Comparison of ENCODE assay signal across 8 cellular contexts in the genomic region with DNA sequence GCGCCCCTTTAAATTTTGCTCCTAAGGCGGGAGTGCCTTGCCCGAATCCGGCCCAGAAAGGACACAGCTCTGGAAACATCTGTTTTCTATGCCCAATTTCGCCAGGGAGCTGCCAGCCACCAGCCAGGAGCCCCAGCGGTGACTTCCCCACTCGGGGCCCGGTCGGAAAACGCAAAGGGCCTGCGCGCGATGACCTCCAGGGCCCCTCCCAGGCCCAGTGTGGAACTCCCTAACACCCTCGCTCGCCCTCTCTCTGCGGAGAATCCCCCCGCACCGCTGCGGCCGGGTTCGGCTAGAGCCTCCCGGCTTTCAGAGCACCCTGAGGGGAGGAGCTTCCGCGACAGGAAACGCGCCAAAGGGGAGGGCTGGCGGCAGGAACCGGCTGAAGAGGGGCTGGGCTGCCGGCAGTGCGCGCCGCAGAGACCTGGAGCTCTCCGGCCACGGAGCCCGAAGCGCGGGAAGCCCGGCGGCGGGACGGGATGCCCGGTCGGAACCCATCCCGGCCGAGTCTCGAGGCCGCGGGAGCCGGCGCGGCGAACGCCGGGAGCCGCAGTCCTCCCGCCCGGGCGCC. TPM values are rescaled to one million over a fixed set of nuclear protein-coding genes. Genes with fewer than 3 reads are reported as not detected.
A peak's percentile ranks its signal among the peaks of the same experiment; 100 is the strongest.
DNase-seq lines count a peak whose midpoint lies in the region; ATAC-seq, FAIRE-seq and TF ChIP-seq lines count a peak whose summit lies in the region.

No MANE protein-coding gene starts in this region.

- H3K4me3 ChIP-seq in right atrium auricular region (peak overlapping the region; percentile 59 to 89), psoas muscle (peak overlapping the region; percentile 93)

- TF ChIP-seq CTCF in right atrium auricular region (IDR thresholded peaks at IDR 0.05) (peak in 1 of 2 donors; percentile 47), psoas muscle (IDR thresholded peaks at IDR 0.05) (no peak)

- ATAC-seq in HG02763 (IDR thresholded peaks at IDR 0.05; ENCODE audit: unreplicated experiment) (peak; percentile 80), psoas muscle (peak; percentile 67 to 77 (median 73))

- intact Hi-C loops in psoas muscle (cut with DNase I): no loop called here

- DNase-seq in GM12891 (ENCODE audit: insufficient read length, low spot score) (peak; percentile 91), NCI-H1417 (lab: John Stamatoyannopoulos, UW) (peak; percentile 83 to 92 (median 89)), SW480 (ENCODE audit: low spot score) (peak; percentile 86), amniotic epithelial cell (ENCODE audit: low read depth) (peak; percentile 80), right atrium auricular region (ENCODE audit: low spot score) (peak; percentile 69), psoas muscle (peak; percentile 80 to 88), urothelium cell line (ENCODE audit: low spot score) (peak; percentile 92)

- H3K9me3 ChIP-seq in right atrium auricular region (no peaks in the 10 kb centered on the region), psoas muscle (no peaks in the 10 kb centered on the region)

- peak; percentile 70 for TF ChIP-seq POLR2A in GM12891 (IDR thresholded peaks at IDR 0.05; ENCODE audit: low read depth, low read length)

- WGBS in psoas muscle, 3 donors: 0% methylated on average over 41 to 58 of the region's 58 CpGs

- H3K4me1 ChIP-seq in right atrium auricular region (peaks cover 0 to 9% of the 10 kb centered on the region in 2 donors), psoas muscle (peaks cover 8% of the 10 kb centered on the region)

- FAIRE-seq in GM12891 (lab: Jason Lieb, UNC) (no peak), urothelium cell line (lab: Jason Lieb, UNC) (no peak)

- no peaks in the 10 kb centered on the region for H3K36me3 ChIP-seq in right atrium auricular region
- no peaks in the 10 kb centered on the region for H3K36me3 ChIP-seq in psoas muscle (ENCODE audit: insufficient read depth in 1 of 2, low read depth in 1 of 2)

- H3K27me3 ChIP-seq in right atrium auricular region: no peaks in the 10 kb centered on the region
- H3K27me3 ChIP-seq in psoas muscle (ENCODE audit: insufficient read depth in 3 of 3, low read length in 2 of 3): peaks cover 0 to 16% (median 0%) of the 10 kb centered on the region in 3 donors

- peak overlapping the region; percentile 73 to 79 for H3K27ac ChIP-seq in right atrium auricular region
- peak overlapping the region; percentile 15 for H3K27ac ChIP-seq in psoas muscle

TF ChIP-seq in GM12891, 5 proteins besides CTCF, POLR2A, EP300 and RAD21:
- TF ChIP-seq POU2F2 (IDR thresholded peaks at IDR 0.05; ENCODE audit: low read depth, low read length) (0 out of 2 replicates have a peak, but pooled peaks have one; percentile 15), POLR2AphosphoS5 (IDR thresholded peaks at IDR 0.05; ENCODE audit: low read depth, low read length) (peak; percentile 18; the same call in 1 of the 2 replicates), PAX5 (IDR thresholded peaks at IDR 0.05; ENCODE audit: insufficient read depth, low read length, severe bottlenecking) (no peak), TAF1 (IDR thresholded peaks at IDR 0.05; ENCODE audit: low read depth, low read length) (no peak), SPI1 (IDR thresholded peaks at IDR 0.05; ENCODE audit: low read depth, low read length) (no peak)

RNA-seq across cellular contexts. Expression of gene CLSPN, which starts 0.5 kb away (rescaled TPM):
- 8.2 TPM for polyA plus RNA-seq in GM12891 (2012; ENCODE audit: low read depth, missing spikeins)
- total RNA-seq in right atrium auricular region (1 to 10 TPM in 1 of 2 donors, under 1 TPM in 1; 0.08 to 1.1 TPM), psoas muscle (under 1 TPM in 3 of 4 donors, not detected in 1; 0.14 to 0.34 (median 0.15) TPM)
- polyA plus RNA-seq in psoas muscle: under 1 TPM in 2 of 3 donors, not detected in 1; 0.08 to 0.34 TPM

RNA-seq across cellular contexts. Expression of gene AGO4, which starts 38.5 kb away (rescaled TPM):
- polyA plus RNA-seq in GM12891 (2012; ENCODE audit: low read depth, missing spikeins): 2.5 TPM
- total RNA-seq in right atrium auricular region: 10 to 100 TPM; 15.7 to 16.4 TPM
- total RNA-seq in psoas muscle: 10 to 100 TPM; 13.9 to 27.4 (median 17.2) TPM
- 10 to 100 TPM in 1 of 3 donors, 1 to 10 TPM in 2; 3.5 to 13.3 (median 6.7) TPM for polyA plus RNA-seq in psoas muscle

RNA-seq across cellular contexts. Expression of gene C1orf216, which starts 50.6 kb away (rescaled TPM):
- polyA plus RNA-seq in GM12891 (2012; ENCODE audit: low read depth, missing spikeins): 7.6 TPM
- 10 to 100 TPM; 13.1 to 16.1 TPM for total RNA-seq in right atrium auricular region
- total RNA-seq in psoas muscle: 10 to 100 TPM; 11.4 to 16.1 (median 14.1) TPM
- polyA plus RNA-seq in psoas muscle: 10 to 100 TPM in 2 of 3 donors, 1 to 10 TPM in 1; 8.8 to 24.2 (median 21.1) TPM

Comparison
In these comparisons a context has a peak if more than half of its experiments do, and no peak if none do; other contexts are left out.
1. Peak in every context shown above with its lines: DNase-seq, ATAC-seq, H3K4me3 ChIP-seq and H3K27ac ChIP-seq.